In the genomic region with DNA sequence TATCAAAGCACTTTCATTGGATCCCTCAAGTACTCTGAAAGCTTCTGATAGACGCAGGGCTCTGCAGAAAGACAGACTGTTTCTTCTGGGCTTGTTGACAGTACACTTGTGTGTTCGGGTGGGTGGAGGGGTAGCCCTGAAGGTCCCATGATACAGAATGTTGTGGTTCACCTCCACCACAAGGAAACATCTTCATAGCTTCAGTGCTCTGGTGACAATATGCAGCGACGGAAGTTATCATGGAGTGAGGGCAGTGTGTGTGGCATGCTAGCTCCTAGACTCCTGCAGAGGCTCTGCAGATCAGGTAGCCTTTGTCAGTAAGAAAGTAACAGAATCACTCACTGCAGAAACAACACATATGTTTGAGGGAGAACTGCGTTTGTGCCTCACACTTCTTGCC, we compare ENCODE assay signal across 8 cellular contexts.
"Had no signal": no experiment of that assay in that cellular context is flagged by ENCODE, and none has a peak within 500 bp of the region (broad histone marks: within the 10 kb centered on the region; RNA-seq: fewer than 3 reads in every experiment).

No MANE protein-coding gene starts in this region.

- H3K4me3 ChIP-seq: adrenal gland, lung, tibial artery had no signal

- H3K27ac ChIP-seq: tibial artery had no signal

- DNase-seq: activated naive CD4-positive, alpha-beta T cell treated with anti-CD3 and anti-CD28 coated beads, Interleukin-2, amount 50 U/mL, for 16 hours; dermis blood vessel endothelial cell; naive thymus-derived CD8-positive, alpha-beta T cell; T-helper 17 cell; tibial artery had no signal

- H3K27me3 ChIP-seq: adrenal gland, tibial artery had no signal

- H3K9me3 ChIP-seq: adrenal gland, tibial artery had no signal

- ATAC-seq: activated CD4-positive, CD25-positive, alpha-beta regulatory T cell treated with anti-CD3 and anti-CD28 coated beads, Interleukin-2, amount 50 U/mL, for 24 hours; naive thymus-derived CD8-positive, alpha-beta T cell; T-helper 17 cell had no signal
